8 cellular contexts compared by ENCODE assay signal in genomic region chr10:49497358-49497757, GRCh38.
"Had no signal": no experiment of that assay in that cellular context is flagged by ENCODE, and none has a peak within 500 bp of the region (broad histone marks: within the 10 kb centered on the region; RNA-seq: fewer than 3 reads in every experiment).

No MANE protein-coding gene starts in this region.

- H3K4me3 ChIP-seq: GM23338 had no signal

- H3K27ac ChIP-seq: HL-60 had no signal

- ATAC-seq: GM23338, HepG2 had no signal

- H3K4me3 Mint-ChIP-seq: GM23338, H9, IgD-negative memory B cell had no signal

- FAIRE-seq: H1, H54, HepG2 had no signal

- H3K4me2 ChIP-seq: GM23338 had no signal

- H3K9me3 Mint-ChIP-seq: GM23338, H9, IgD-negative memory B cell had no signal

- H3K4me1 Mint-ChIP-seq: H9 had no signal

- H3K27me3 Mint-ChIP-seq: IgD-negative memory B cell had no signal

- H3K27ac Mint-ChIP-seq: GM23338, H9 had no signal

- H2AFZ ChIP-seq: GM23338 had no signal

- DNase-seq: H9, HCEC 1CT had no signal
